Comparison of ENCODE assay signal across 29 cellular contexts in the genomic region with DNA sequence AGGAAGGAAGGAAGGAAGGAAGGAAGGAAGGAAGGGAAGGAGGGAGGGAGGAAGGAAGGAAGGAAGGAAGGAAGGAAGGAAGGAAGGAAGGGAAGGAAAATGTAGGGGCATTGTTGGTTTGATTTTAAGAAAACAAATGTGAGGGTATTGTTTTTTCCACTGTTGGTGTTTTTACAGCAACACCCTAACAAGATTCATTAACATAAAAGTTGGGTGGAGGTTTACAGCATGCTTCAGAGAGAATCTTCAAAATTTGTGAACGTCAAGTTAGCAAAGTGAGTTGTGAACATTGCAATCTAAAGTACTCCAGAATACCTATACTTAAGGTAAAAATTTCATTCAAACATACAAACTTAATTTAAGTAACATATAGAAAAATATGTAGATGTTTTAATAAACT.
DNase-seq lines count a peak whose midpoint lies in the region; TF ChIP-seq lines count a peak whose summit lies in the region.
"Had no signal": no experiment of that assay in that cellular context is flagged by ENCODE, and none has a peak within 500 bp of the region (broad histone marks: within the 10 kb centered on the region; RNA-seq: fewer than 3 reads in every experiment).

No MANE protein-coding gene starts in this region.

- H3K9me3 ChIP-seq in A673 (ENCODE audit: low read depth, low read length, poor library complexity, severe bottlenecking) (no peaks in the 10 kb centered on the region), SK-N-MC (ENCODE audit: low read depth, low read length) (no peaks in the 10 kb centered on the region)
- H3K9me3 ChIP-seq: A549, BE2C, BLaER1, Caco-2 had no signal

- no peak overlapping the region for H3K4me3 ChIP-seq in A673 (ENCODE audit: low read depth, low read length, poor library complexity, severe bottlenecking)
- H3K4me3 ChIP-seq in SK-N-MC = no peak overlapping the region
- H3K4me3 ChIP-seq: A549; BLaER1; BLaER1 treated with 17β-estradiol and CSF1 and Interleukin-3, amounts not matched to agents 10 nM and 100 nM had no signal

- H3K27me3 ChIP-seq in A673 (replicated peaks; ENCODE audit: insufficient read depth, low read depth, low read length, poor library complexity) = no peaks in the 10 kb centered on the region
- H3K27me3 ChIP-seq: BE2C; BLaER1; BLaER1 treated with 17β-estradiol and CSF1 and Interleukin-3, amounts not matched to agents 10 nM and 100 nM had no signal

- H3K27ac ChIP-seq in A673 (ENCODE audit: low read depth, low read length, poor library complexity, severe bottlenecking) = peak overlapping the region; percentile 66
- H3K27ac ChIP-seq in SK-N-MC = peak overlapping the region; percentile 91
- H3K27ac ChIP-seq: 22Rv1; A549; BLaER1; BLaER1 treated with 17β-estradiol and CSF1 and Interleukin-3, amounts not matched to agents 10 nM and 100 nM; C4-2B had no signal

- TF ChIP-seq CTCF in A673 (conservative IDR thresholded peaks at IDR 0.05; ENCODE audit: low read depth, low read length) = no peak

- POLR2A ChIA-PET in A673 (lab: Charles Lee; ENCODE audit: low non-redundant PET) = no interaction called here

- H3K36me3 ChIP-seq in A673 (ENCODE audit: insufficient read depth, low read length, poor library complexity, severe bottlenecking) (no peaks in the 10 kb centered on the region), SK-N-MC (ENCODE audit: insufficient read depth, low read length) (no peaks in the 10 kb centered on the region)
- H3K36me3 ChIP-seq: BE2C; BLaER1; BLaER1 treated with 17β-estradiol and CSF1 and Interleukin-3, amounts not matched to agents 10 nM and 100 nM had no signal

- no peak overlapping the region for H3K9ac ChIP-seq in SK-N-MC (ENCODE audit: insufficient read length)
- H3K9ac ChIP-seq: BLaER1; BLaER1 treated with 17β-estradiol and CSF1 and Interleukin-3, amounts not matched to agents 10 nM and 100 nM had no signal

- intact Hi-C loops in A673 (cut with micrococcal nuclease; ENCODE audit: unreplicated experiment) = loop anchor here (5.0 to 10.0 kb wide), 3 partner anchors 612 to 1042 kb away; no protein-coding TSS in a partner anchor

- CTCF ChIA-PET in A673 (lab: Charles Lee) = no interaction called here

- no TSS peak for BruUV-seq in A673 (replicated peaks; lab: Mats Ljungman, UMichigan)

- peaks cover 46% of the 10 kb centered on the region for H3K4me1 ChIP-seq in A673 (ENCODE audit: insufficient read depth, low read length, poor library complexity, severe bottlenecking)
- H3K4me1 ChIP-seq: A549; BE2C; BLaER1; BLaER1 treated with 17β-estradiol and CSF1 and Interleukin-3, amounts not matched to agents 10 nM and 100 nM; Caco-2 had no signal

- DNase-seq in A673 (ENCODE audit: low spot score) (peak; percentile 66), SK-N-MC (ENCODE audit: low read depth, low spot score) (peak; percentile 74), activated gamma-delta T cell (lab: John Stamatoyannopoulos, UW) (no peak)
- DNase-seq in activated CD4-positive, CD25-positive, alpha-beta regulatory T cell (lab: John Stamatoyannopoulos, UW) = no peak
- DNase-seq: 8988T; ACHN; AML-193; BE2C; C1 segment of cervical spinal cord; Caco-2; Calu3; CD4-positive, alpha-beta memory T cell; CD4-positive, alpha-beta T cell; CD4-positive, CD25-positive, alpha-beta regulatory T cell; CD8-positive, alpha-beta memory T cell; CD8-positive, alpha-beta T cell; COR-L47; DMS 273 treated with DMSO at 0.1 percent for 48 hours; DMS153; DMS53; DMS79; DMS79 treated with DMSO at 0.1 percent for 48 hours; DND-41; EL had no signal

Comparison
In these comparisons a context has a peak if more than half of its experiments do, and no peak if none do; other contexts are left out.
1. DNase-seq: peak in A673 (single experiment) and SK-N-MC (single experiment); none in activated gamma-delta T cell (single experiment) and activated CD4-positive, CD25-positive, alpha-beta regulatory T cell (0 of 4).